In the genomic region with DNA sequence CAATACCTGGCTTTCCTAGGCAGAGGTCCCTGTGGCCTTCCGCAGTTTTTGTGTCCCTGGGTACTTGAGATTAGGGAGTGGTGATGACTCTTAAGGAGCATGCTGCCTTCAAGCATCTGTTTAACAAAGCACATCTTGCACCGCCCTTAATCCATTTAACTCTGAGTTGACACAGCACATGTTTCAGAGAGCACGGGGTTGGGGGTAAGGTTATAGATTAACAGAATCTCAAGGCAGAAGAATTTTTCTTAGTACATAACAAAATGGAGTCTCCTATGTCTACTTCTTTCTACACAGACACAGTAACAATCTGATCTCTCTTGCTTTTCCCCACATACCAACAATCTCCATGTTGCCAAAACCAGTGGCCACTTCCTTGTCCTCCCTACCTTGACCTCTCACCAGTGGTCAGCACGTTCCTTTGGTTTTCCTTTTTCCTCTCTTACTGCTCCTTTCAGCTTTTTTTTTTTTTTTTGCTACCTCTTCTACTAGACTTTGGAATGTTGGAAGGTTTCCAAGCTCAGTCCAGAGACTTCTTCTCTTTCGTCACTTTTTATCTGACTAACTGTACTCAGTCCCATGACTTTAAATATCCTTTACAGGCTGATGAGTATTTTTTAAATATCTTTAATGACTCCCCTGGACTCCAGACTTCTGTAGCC, we compare ENCODE assay signal across 8 cellular contexts.
DNase-seq lines count a peak whose midpoint lies in the region; ATAC-seq and TF ChIP-seq lines count a peak whose summit lies in the region.
"Not testable (repeated sequence)": the region's sequence is repeated elsewhere in the genome, so short reads cannot be mapped to it uniquely, and the experiment has no call there.

No MANE protein-coding gene starts in this region.

- ATAC-seq in omental fat pad (ENCODE audit: low FRiP score) (peak; percentile 87), upper lobe of right lung (peak; percentile 19)

- not testable (repeated sequence) for H3K27me3 ChIP-seq in Caco-2 (replicated peaks; ENCODE audit: control insufficient read depth, insufficient read depth, low read length); PC-9 (ENCODE audit: insufficient read depth, low read depth); upper lobe of right lung

- H3K27ac Mint-ChIP-seq in Caco-2 (ENCODE audit: unreplicated experiment), result peak overlapping the region; percentile 76
- H3K27ac Mint-ChIP-seq in HFFc6, result peak overlapping the region; percentile 68

- POLR2A ChIA-PET in Caco-2 (lab: Charles Lee) (interaction anchor here (0.6 kb wide), 2 partner anchors 77 to 456 kb away, joined by 4 read pairs; no protein-coding TSS in a partner anchor), PC-9 (lab: Charles Lee; ENCODE audit: unreplicated experiment) (interaction anchor here (0.7 kb wide), 2 partner anchors 149 to 175 kb away, joined by 3 read pairs; no protein-coding TSS in a partner anchor)

- TF ChIP-seq CTCF in Caco-2 (IDR thresholded peaks at IDR 0.05; ENCODE audit: insufficient read depth in 1 of 2, low read depth in 1 of 2, low read length in 1 of 2, severe bottlenecking in 1 of 2, unreplicated experiment in 1 of 2); HFFc6 (IDR thresholded peaks at IDR 0.05); PC-9 (conservative IDR thresholded peaks at IDR 0.05); cardiac fibroblast (IDR thresholded peaks at IDR 0.05; ENCODE audit: low read depth, low read length); omental fat pad (IDR thresholded peaks at IDR 0.05); upper lobe of right lung (IDR thresholded peaks at IDR 0.05): not testable (repeated sequence)

- H3K4me3 ChIP-seq in Caco-2 (ENCODE audit: low read depth, low read length); PC-9; cardiac fibroblast (replicated peaks in 1 of 2; ENCODE audit: low read depth in 2 of 2, low read length in 2 of 2); upper lobe of right lung: not testable (repeated sequence)

- H3K27ac ChIP-seq in PC-9, upper lobe of right lung: not testable (repeated sequence)

- not testable (repeated sequence) for H3K36me3 ChIP-seq in Caco-2 (ENCODE audit: control insufficient read depth, insufficient read depth, low read length); PC-9 (ENCODE audit: low read depth); upper lobe of right lung

- CTCF ChIA-PET in Caco-2 (lab: Charles Lee), result not testable (repeated sequence)
- CTCF ChIA-PET in PC-9 (lab: Charles Lee), result interaction anchor here (0.6 kb wide), 1 partner anchor 107 kb away, joined by 5 read pairs; no protein-coding TSS in a partner anchor

- H3F3A ChIP-seq in PC-9 (ENCODE audit: insufficient read depth, low read depth), result not testable (repeated sequence)

- intact Hi-C loops in Caco-2 (cut with micrococcal nuclease; ENCODE audit: unreplicated experiment); PC-9 (cut with micrococcal nuclease; ENCODE audit: unreplicated experiment); upper lobe of right lung (cut with DNase I): not testable (repeated sequence)

- peaks cover 11% of the 10 kb centered on the region for H3K4me1 ChIP-seq in Caco-2
- not testable (repeated sequence) for H3K4me1 ChIP-seq in PC-9 (replicated peaks; ENCODE audit: insufficient read depth); upper lobe of right lung

- H3K9me2 ChIP-seq in PC-9 (ENCODE audit: insufficient read depth), result not testable (repeated sequence)

- H3K4me3 Mint-ChIP-seq in Caco-2 (ENCODE audit: unreplicated experiment); HFFc6: not testable (repeated sequence)

- not testable (repeated sequence) for H3K4me1 Mint-ChIP-seq in Caco-2 (ENCODE audit: low read depth, unreplicated experiment)
- peaks cover 30% of the 10 kb centered on the region for H3K4me1 Mint-ChIP-seq in HFFc6 (ENCODE audit: low read depth)

- not testable (repeated sequence) for DNase-seq in Caco-2; omental fat pad (ENCODE audit: low spot score); upper lobe of right lung
- DNase-seq in HFFc6 (peak; percentile 91), PC-9 (peak; percentile 38 to 58), cardiac fibroblast (ENCODE audit: low read depth in 2 of 2) (peak; percentile 96 to 98), fibroblast of the conjunctiva (ENCODE audit: low read depth) (peak; percentile 54), kidney tubule cell (ENCODE audit: low spot score) (peak; percentile 97)

- not testable (repeated sequence) for BruUV-seq in Caco-2 (replicated peaks; lab: Mats Ljungman, UMichigan); PC-9 (replicated peaks; lab: Mats Ljungman, UMichigan)

- H3K9me3 ChIP-seq in Caco-2; PC-9 (ENCODE audit: insufficient read depth, low read depth); upper lobe of right lung: not testable (repeated sequence)

- H3K79me2 ChIP-seq in PC-9 (ENCODE audit: low read depth), result not testable (repeated sequence)

- not testable (repeated sequence) for H4K20me1 ChIP-seq in PC-9 (ENCODE audit: insufficient read depth)

- H2AFZ ChIP-seq in PC-9, result not testable (repeated sequence)

- H3K9me3 Mint-ChIP-seq in Caco-2 (ENCODE audit: unreplicated experiment), result peaks cover 32% of the 10 kb centered on the region
- H3K9me3 Mint-ChIP-seq in HFFc6, result not testable (repeated sequence)

- not testable (repeated sequence) for H3K36me3 Mint-ChIP-seq in Caco-2 (ENCODE audit: insufficient read depth, unreplicated experiment); HFFc6 (ENCODE audit: low read depth)

- not testable (repeated sequence) for H3K27me3 Mint-ChIP-seq in Caco-2 (ENCODE audit: insufficient read depth, unreplicated experiment); HFFc6 (ENCODE audit: insufficient read depth)

- not testable (repeated sequence) for H3K4me2 ChIP-seq in PC-9
